36 cellular contexts compared by ENCODE assay signal in genomic region chr4:141625023-141625422, GRCh38. TPM values are rescaled to one million over a fixed set of nuclear protein-coding genes. Genes with fewer than 3 reads are reported as not detected.
"Had no signal": no experiment of that assay in that cellular context is flagged by ENCODE, and none has a peak within 500 bp of the region (broad histone marks: within the 10 kb centered on the region; RNA-seq: fewer than 3 reads in every experiment).

No MANE protein-coding gene starts in this region.

- FAIRE-seq: TTC549 had no signal

- H3K9me3 ChIP-seq: ascending aorta, MG63, Peyer's patch, SJSA1, SK-N-SH had no signal

- H3K9me3 Mint-ChIP-seq: activated CD4-positive, alpha-beta T cell treated with anti-CD3 and anti-CD28 coated beads, Interleukin-2, amount 10 ng/mL, durations not matched to agents 7 days and 5 days; activated naive CD4-positive, alpha-beta T cell treated with anti-CD3 and anti-CD28 coated beads, Interleukin-2, amount 50 U/mL, for 24 hours; activated naive CD8-positive, alpha-beta T cell treated with anti-CD3 and anti-CD28 coated beads, Interleukin-2, amount 10 ng/mL, durations not matched to agents 7 days and 5 days; activated T-cell treated with anti-CD3 and anti-CD28 coated beads, Interleukin-2, amount 50 U/mL, for 24 hours; activated T-helper 2 cell treated with anti-CD3 and anti-CD28 coated beads, Interferon-gamma antibody, Interleukin-2, Interleukin-4, amounts not matched to agents 10 μg/mL and 5 μg/mL and 100 μg/mL, durations not matched to agents 14 hours and 24 hours and 36 hours; central memory CD8-positive, alpha-beta T cell; T-helper 1 cell treated with Interleukin-12 subunit alpha and Interleukin-12 subunit beta and Interleukin-4 antibody, amounts not matched to agents 30 μg/mL and 1 μg/mL, for 36 hours; T-helper 2 cell treated with Interferon-gamma antibody and Interleukin-4, amounts not matched to agents 5 μg/mL and 100 μg/mL, for 36 hours had no signal

- H3K4me2 ChIP-seq: SK-N-SH had no signal

- H3K4me3 Mint-ChIP-seq: activated CD4-positive, alpha-beta T cell treated with anti-CD3 and anti-CD28 coated beads for 36 hours; activated CD4-positive, alpha-beta T cell treated with anti-CD3 and anti-CD28 coated beads, Interleukin-2, amount 10 ng/mL, durations not matched to agents 7 days and 5 days; activated CD8-positive, alpha-beta T cell treated with anti-CD3 and anti-CD28 coated beads, Interleukin-2, amount 10 ng/mL, durations not matched to agents 7 days and 5 days; activated naive CD4-positive, alpha-beta T cell treated with anti-CD3 and anti-CD28 coated beads, Interleukin-2, amount 50 U/mL, for 24 hours; activated naive CD8-positive, alpha-beta T cell treated with anti-CD3 and anti-CD28 coated beads, Interleukin-2, amount 10 ng/mL, durations not matched to agents 7 days and 5 days; activated T-cell treated with anti-CD3 and anti-CD28 coated beads, Interleukin-2, amount 50 U/mL, for 24 hours; central memory CD8-positive, alpha-beta T cell; T-helper 1 cell treated with Interleukin-12 subunit alpha and Interleukin-12 subunit beta and Interleukin-4 antibody, amounts not matched to agents 30 μg/mL and 1 μg/mL, for 36 hours; T-helper 2 cell treated with Interferon-gamma antibody and Interleukin-4, amounts not matched to agents 5 μg/mL and 100 μg/mL, for 36 hours had no signal

- H3K27ac ChIP-seq: ascending aorta, cardiac muscle cell, Peyer's patch, SJSA1 had no signal

- ATAC-seq: activated CD4-positive, alpha-beta T cell treated with anti-CD3 and anti-CD28 coated beads for 36 hours; activated CD4-positive, CD25-positive, alpha-beta regulatory T cell treated with anti-CD3 and anti-CD28 coated beads, Interleukin-2, amount 50 U/mL, for 24 hours; activated CD8-positive, alpha-beta T cell treated with anti-CD3 and anti-CD28 coated beads, Interleukin-2, amount 10 ng/mL, durations not matched to agents 7 days and 5 days; PC-3 had no signal

- H3K36me3 ChIP-seq: ascending aorta, cardiac muscle cell, MG63, Peyer's patch, SJSA1 had no signal

- H3K27ac Mint-ChIP-seq: activated CD4-positive, alpha-beta T cell treated with anti-CD3 and anti-CD28 coated beads for 36 hours; activated CD4-positive, alpha-beta T cell treated with anti-CD3 and anti-CD28 coated beads, Interleukin-2, amount 10 ng/mL, durations not matched to agents 7 days and 5 days; activated CD8-positive, alpha-beta T cell treated with anti-CD3 and anti-CD28 coated beads, Interleukin-2, amount 10 ng/mL, durations not matched to agents 7 days and 5 days; activated naive CD4-positive, alpha-beta T cell treated with anti-CD3 and anti-CD28 coated beads, Interleukin-2, amount 50 U/mL, for 24 hours; activated naive CD8-positive, alpha-beta T cell treated with anti-CD3 and anti-CD28 coated beads, Interleukin-2, amount 10 ng/mL, durations not matched to agents 7 days and 5 days; activated T-cell treated with anti-CD3 and anti-CD28 coated beads, Interleukin-2, amount 50 U/mL, for 24 hours; activated T-helper 2 cell treated with anti-CD3 and anti-CD28 coated beads, Interferon-gamma antibody, Interleukin-2, Interleukin-4, amounts not matched to agents 10 μg/mL and 5 μg/mL and 100 μg/mL, durations not matched to agents 14 hours and 24 hours and 36 hours; T-helper 1 cell treated with Interleukin-12 subunit alpha and Interleukin-12 subunit beta and Interleukin-4 antibody, amounts not matched to agents 30 μg/mL and 1 μg/mL, for 36 hours; T-helper 2 cell treated with Interferon-gamma antibody and Interleukin-4, amounts not matched to agents 5 μg/mL and 100 μg/mL, for 36 hours had no signal

- H3K36me3 Mint-ChIP-seq: activated naive CD4-positive, alpha-beta T cell treated with anti-CD3 and anti-CD28 coated beads, Interleukin-2, amount 50 U/mL, for 24 hours; activated naive CD8-positive, alpha-beta T cell treated with anti-CD3 and anti-CD28 coated beads, Interleukin-2, amount 10 ng/mL, durations not matched to agents 7 days and 5 days had no signal

- H3K4me3 ChIP-seq: ascending aorta, cardiac muscle cell, MG63, Peyer's patch, SJSA1 had no signal

- H3K27me3 Mint-ChIP-seq: activated T-cell treated with anti-CD3 and anti-CD28 coated beads, Interleukin-2, amount 50 U/mL, for 24 hours had no signal

- H3K27me3 ChIP-seq: ascending aorta, cardiac muscle cell, MG63, Peyer's patch, SJSA1 had no signal

- H3K4me1 Mint-ChIP-seq: activated CD4-positive, alpha-beta T cell treated with anti-CD3 and anti-CD28 coated beads for 36 hours; activated CD4-positive, alpha-beta T cell treated with anti-CD3 and anti-CD28 coated beads, Interleukin-2, amount 10 ng/mL, durations not matched to agents 7 days and 5 days; activated naive CD4-positive, alpha-beta T cell treated with anti-CD3 and anti-CD28 coated beads, Interleukin-2, amount 50 U/mL, for 24 hours; activated naive CD8-positive, alpha-beta T cell treated with anti-CD3 and anti-CD28 coated beads, Interleukin-2, amount 10 ng/mL, durations not matched to agents 7 days and 5 days; central memory CD8-positive, alpha-beta T cell had no signal

- DNase-seq: activated CD4-positive, alpha-beta T cell treated with anti-CD3 and anti-CD28 coated beads for 36 hours; activated CD4-positive, alpha-beta T cell treated with anti-CD3 and anti-CD28 coated beads, Interleukin-2, amount 10 ng/mL, durations not matched to agents 7 days and 5 days; activated CD4-positive, alpha-beta T cell treated with anti-CD3 and anti-CD28 coated beads, Interleukin-2, amount 50 U/mL, for 48 hours; activated CD8-positive, alpha-beta T cell treated with anti-CD3 and anti-CD28 coated beads, Interleukin-2, amount 10 ng/mL, durations not matched to agents 7 days and 5 days; activated gamma-delta T cell; activated naive CD4-positive, alpha-beta T cell treated with Interleukin-2 at 50 U/mL for 16 hours; activated naive CD8-positive, alpha-beta T cell treated with anti-CD3 and anti-CD28 coated beads, Interleukin-2, amount 10 ng/mL, durations not matched to agents 7 days and 5 days; activated T-cell treated with anti-CD3 and anti-CD28 coated beads, Interleukin-2, amount 50 U/mL, for 24 hours; amygdala; MG63; MV-4-11; NCI-H1092; NCI-H1436 treated with DMSO at 0.1 percent for 48 hours; NCI-H187; NCI-H2029 treated with DMSO at 0.1 percent for 48 hours; NCI-H2107; NCI-H2171; NCI-H510A; NCI-H526; NCI-H748 treated with DMSO at 0.1 percent for 48 hours; NK-92 treated with Interleukin-12 subunit alpha and Interleukin-12 subunit beta, amount 100 ng/mL, for 24 hours; PC-3; Peyer's patch; RPMI8226; SHP77 treated with DMSO at 0.1 percent for 48 hours; SK-N-SH had no signal

- H3K9ac ChIP-seq: SK-N-SH had no signal

- H3K9me2 ChIP-seq: SK-N-SH had no signal

- H3K4me1 ChIP-seq: ascending aorta, Peyer's patch, SJSA1 had no signal

RNA-seq across cellular contexts. Expression of gene IL15, which starts 11.4 kb away (rescaled TPM):
- total RNA-seq: cardiac muscle cell had no signal
- polyA plus RNA-seq: cardiac muscle cell had no signal
